In the genomic region with DNA sequence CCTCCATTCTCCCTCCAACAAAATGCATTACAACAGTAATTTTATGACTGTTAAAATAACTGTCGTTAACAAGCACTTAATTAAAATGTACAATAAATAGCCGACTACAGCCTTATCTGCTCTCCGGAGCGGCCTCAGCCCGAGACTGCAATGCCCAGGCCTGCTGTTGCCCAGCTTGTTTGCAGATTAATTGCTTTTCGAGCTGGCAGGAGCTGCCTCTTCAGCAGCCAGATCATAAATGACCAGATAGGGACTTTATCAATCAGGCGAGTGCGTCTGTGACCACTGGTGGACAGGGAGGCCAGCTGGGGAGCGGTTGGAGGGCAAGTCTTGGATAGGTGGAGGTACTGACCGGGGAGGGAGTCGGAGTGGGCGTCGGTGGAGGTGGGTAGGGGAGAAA, we compare ENCODE assay signal across 25 cellular contexts. TPM values are rescaled to one million over a fixed set of nuclear protein-coding genes. Genes with fewer than 3 reads are reported as not detected.
"Had no signal": no experiment of that assay in that cellular context is flagged by ENCODE, and none has a peak within 500 bp of the region (broad histone marks: within the 10 kb centered on the region; RNA-seq: fewer than 3 reads in every experiment).

No MANE protein-coding gene starts in this region.

- H3K27me3 ChIP-seq: hepatocyte, right atrium auricular region, right lobe of liver, stomach, testis, thyroid gland, transverse colon, upper lobe of left lung, vagina had no signal

- H3K79me2 ChIP-seq: hepatocyte, parathyroid adenoma had no signal

- H3K36me3 ChIP-seq: left ventricle myocardium inferior, right atrium auricular region, right lobe of liver, stomach, thyroid gland, transverse colon, upper lobe of left lung, vagina had no signal

- H3K4me1 ChIP-seq: left ventricle myocardium inferior, parathyroid adenoma, psoas muscle, right atrium auricular region, right lobe of liver, stomach, testis, thyroid gland, transverse colon, upper lobe of left lung, vagina had no signal

- DNase-seq: islet precursor cell; left ventricle myocardium inferior; midbrain; mucosa of descending colon; naive thymus-derived CD4-positive, alpha-beta T cell; nucleus accumbens; psoas muscle; right lobe of liver; stimulated activated CD4-positive, alpha-beta T cell treated with anti-CD3 and anti-CD28 coated beads, Interleukin-12 subunit alpha, Interleukin-12 subunit beta, amount 100 ng/mL, for 4 hours; stimulated activated CD4-positive, alpha-beta T cell treated with anti-CD3 and anti-CD28 coated beads, Interleukin-15, amount 100 ng/mL, for 24 hours; stimulated activated CD4-positive, alpha-beta T cell treated with anti-CD3 and anti-CD28 coated beads, Interleukin-2, amount 100 ng/mL, for 24 hours; stimulated activated CD4-positive, alpha-beta T cell treated with anti-CD3 and anti-CD28 coated beads, Interleukin-4, amount 100 ng/mL, for 1 hour; stimulated activated naive B cell treated with anti-CD40 and anti-IgM and Interleukin-4, amounts not matched to agents 10 μg/mL and 1 μg/mL and 100 μg/mL, for 72 hours; stimulated activated naive CD8-positive, alpha-beta T cell treated with anti-CD3 and anti-CD28 coated beads, Interleukin-15, Interleukin-2, amounts not matched to agents 100 U/mL and 50 U/mL, for 24 hours; stomach; testis; thyroid gland; transverse colon; upper lobe of left lung had no signal

- H3K9ac ChIP-seq: parathyroid adenoma had no signal

- H3K4me2 ChIP-seq: hepatocyte had no signal

- H2AFZ ChIP-seq: hepatocyte, parathyroid adenoma had no signal

- H3K9me3 ChIP-seq: left ventricle myocardium inferior, mucosa of descending colon, psoas muscle, right atrium auricular region, right lobe of liver, stomach, testis, thyroid gland, transverse colon, upper lobe of left lung, vagina had no signal

- H3K4me3 ChIP-seq: hepatocyte, left ventricle myocardium inferior, mucosa of descending colon, psoas muscle, right atrium auricular region, right lobe of liver, skin epidermis, stomach, testis, thyroid gland, transverse colon, upper lobe of left lung, vagina had no signal

- H3K27ac ChIP-seq: hepatocyte, left ventricle myocardium inferior, parathyroid adenoma, psoas muscle, right atrium auricular region, right lobe of liver, skin epidermis, stomach, testis, thyroid gland, transverse colon, upper lobe of left lung, vagina had no signal

RNA-seq across cellular contexts. Expression of gene IRX3, which starts 30.7 kb away (rescaled TPM):
- total RNA-seq: natural killer cell treated with Interleukin-12 subunit alpha and Interleukin-12 subunit beta and Interleukin-15 and Interleukin-18, amount 100 ng/mL, for 72 hours had no signal
- polyA plus RNA-seq: naive thymus-derived CD4-positive, alpha-beta T cell had no signal
